Comparison of ENCODE assay signal across 13 cellular contexts in genomic region chr18:59219672-59220163, GRCh38. TPM values are rescaled to one million over a fixed set of nuclear protein-coding genes. Genes with fewer than 3 reads are reported as not detected.
DNase-seq lines count a peak whose midpoint lies in the region; ATAC-seq and TF ChIP-seq lines count a peak whose summit lies in the region.
"Had no signal": no experiment of that assay in that cellular context is flagged by ENCODE, and none has a peak within 500 bp of the region (broad histone marks: within the 10 kb centered on the region; RNA-seq: fewer than 3 reads in every experiment).

GRP (plus strand) TSS chr18:59220158; CDS start chr18:59220266, 108 bp downstream.

- H3F3A ChIP-seq in smooth muscle cell (ENCODE audit: low read depth): no peaks in the 10 kb centered on the region

- H4K20me1 ChIP-seq in smooth muscle cell (ENCODE audit: low read depth): no peaks in the 10 kb centered on the region

- no peak for DNase-seq in activated T-cell treated with anti-CD3 and anti-CD28 coated beads, Interleukin-2, amount 50 U/mL, for 72 hours
- DNase-seq in activated T-cell treated with anti-CD3 and anti-CD28 coated beads, Interleukin-2, amount 50 U/mL, for 4 hours: no peak
- peak; percentile 20 for DNase-seq in NCI-H748 treated with DMSO at 0.1 percent for 48 hours (lab: John Stamatoyannopoulos, UW)
- DNase-seq in smooth muscle cell (lab: John Stamatoyannopoulos, UW; ENCODE audit: unreplicated experiment): no peak
- DNase-seq in medulla oblongata (ENCODE audit: extremely low spot score): no peak
- DNase-seq in activated CD8-positive, alpha-beta memory T cell treated with anti-CD3 and anti-CD28 coated beads, Interleukin-2, amount 50 U/mL, for 4 hours: no peak
- DNase-seq: activated CD4-positive, alpha-beta T cell treated with anti-CD3 and anti-CD28 coated beads, Interleukin-2, amount 50 U/mL, for 48 hours; activated naive CD4-positive, alpha-beta T cell treated with anti-CD3 and anti-CD28 coated beads, Interleukin-2, amount 50 U/mL, for 16 hours; NCI-H187 treated with DMSO at 0.1 percent for 48 hours had no signal

- H3K9me3 ChIP-seq in iPS-18a (ENCODE audit: control insufficient read depth, low read depth, low read length) (no peaks in the 10 kb centered on the region), smooth muscle cell (replicated peaks; ENCODE audit: low read depth) (no peaks in the 10 kb centered on the region)
- H3K9me3 ChIP-seq: thoracic aorta had no signal

- H3K79me2 ChIP-seq in smooth muscle cell (ENCODE audit: low read depth): no peaks in the 10 kb centered on the region

- peak within 1 kb of the TSS; percentile 67 for H3K4me3 ChIP-seq in iPS-18a (ENCODE audit: low read length)
- H3K4me3 ChIP-seq in smooth muscle cell: peak within 1 kb of the TSS; percentile 40
- H3K4me3 ChIP-seq: thoracic aorta had no signal

- peaks cover 85% of the 10 kb centered on the region for H3K27me3 ChIP-seq in iPS-18a (ENCODE audit: control insufficient read depth, insufficient read depth, low read length)
- H3K27me3 ChIP-seq in smooth muscle cell (ENCODE audit: low read depth): peaks cover 98% of the 10 kb centered on the region

- no peaks in the 10 kb centered on the region for H3K9me3 Mint-ChIP-seq in activated T-cell treated with anti-CD3 and anti-CD28 coated beads, Interleukin-2, amount 50 U/mL, for 72 hours
- H3K9me3 Mint-ChIP-seq in activated T-cell treated with anti-CD3 and anti-CD28 coated beads, Interleukin-2, amount 50 U/mL, for 4 hours: no peaks in the 10 kb centered on the region

- H3K27me3 Mint-ChIP-seq in activated T-cell treated with anti-CD3 and anti-CD28 coated beads, Interleukin-2, amount 50 U/mL, for 72 hours (ENCODE audit: low read depth): peaks cover 92% of the 10 kb centered on the region
- peaks cover 79% of the 10 kb centered on the region for H3K27me3 Mint-ChIP-seq in activated T-cell treated with anti-CD3 and anti-CD28 coated beads, Interleukin-2, amount 50 U/mL, for 4 hours (ENCODE audit: low read depth)

- peak within 1 kb of the TSS; percentile 69 for H2AFZ ChIP-seq in smooth muscle cell (ENCODE audit: low read depth)

- TF ChIP-seq CTCF in smooth muscle cell (IDR thresholded peaks at IDR 0.05; ENCODE audit: borderline replicate concordance, insufficient read depth, poor library complexity, severe bottlenecking): no peak

- no peak for ATAC-seq in activated T-cell treated with anti-CD3 and anti-CD28 coated beads, Interleukin-2, amount 50 U/mL, for 72 hours (replicated peaks in 1 of 2)
- ATAC-seq in activated T-cell treated with anti-CD3 and anti-CD28 coated beads, Interleukin-2, amount 50 U/mL, for 4 hours: no peak
- no peak for ATAC-seq in GM21786 (IDR thresholded peaks at IDR 0.05; ENCODE audit: unreplicated experiment)
- ATAC-seq: Right ventricle myocardium inferior had no signal

- no peak within 1 kb of the TSS for H3K27ac ChIP-seq in iPS-18a (ENCODE audit: low read length)
- no peak within 1 kb of the TSS for H3K27ac ChIP-seq in smooth muscle cell (ENCODE audit: low read depth)
- H3K27ac ChIP-seq: thoracic aorta had no signal

- H3K4me3 Mint-ChIP-seq in activated T-cell treated with anti-CD3 and anti-CD28 coated beads, Interleukin-2, amount 50 U/mL, for 72 hours: peak within 1 kb of the TSS; percentile 34 to 61
- H3K4me3 Mint-ChIP-seq in activated T-cell treated with anti-CD3 and anti-CD28 coated beads, Interleukin-2, amount 50 U/mL, for 4 hours: no peak within 1 kb of the TSS

- H3K36me3 Mint-ChIP-seq in activated T-cell treated with anti-CD3 and anti-CD28 coated beads, Interleukin-2, amount 50 U/mL, for 72 hours (ENCODE audit: insufficient read depth in 2 of 2): no peaks in the 10 kb centered on the region
- no peaks in the 10 kb centered on the region for H3K36me3 Mint-ChIP-seq in activated T-cell treated with anti-CD3 and anti-CD28 coated beads, Interleukin-2, amount 50 U/mL, for 4 hours (ENCODE audit: insufficient read depth)

- H3K9ac ChIP-seq in iPS-18a (ENCODE audit: low read length): no peak within 1 kb of the TSS
- no peak within 1 kb of the TSS for H3K9ac ChIP-seq in smooth muscle cell (ENCODE audit: low read depth)

- no peak within 1 kb of the TSS for H3K27ac Mint-ChIP-seq in activated T-cell treated with anti-CD3 and anti-CD28 coated beads, Interleukin-2, amount 50 U/mL, for 72 hours

- peaks cover 12% of the 10 kb centered on the region for H3K4me1 ChIP-seq in iPS-18a (ENCODE audit: control insufficient read depth, low read depth, low read length)
- H3K4me1 ChIP-seq in smooth muscle cell (ENCODE audit: low read depth): peaks cover 13% of the 10 kb centered on the region

- H3K36me3 ChIP-seq in iPS-18a (ENCODE audit: control insufficient read depth, low read depth, low read length) (no peaks in the 10 kb centered on the region), smooth muscle cell (ENCODE audit: low read depth) (no peaks in the 10 kb centered on the region)
- H3K36me3 ChIP-seq: thoracic aorta had no signal

- H3K4me2 ChIP-seq in smooth muscle cell: peak within 1 kb of the TSS; percentile 85

- H3K4me1 Mint-ChIP-seq in activated T-cell treated with anti-CD3 and anti-CD28 coated beads, Interleukin-2, amount 50 U/mL, for 72 hours (ENCODE audit: low read depth): peaks cover 10% of the 10 kb centered on the region
- peaks cover 11% of the 10 kb centered on the region for H3K4me1 Mint-ChIP-seq in activated T-cell treated with anti-CD3 and anti-CD28 coated beads, Interleukin-2, amount 50 U/mL, for 4 hours (ENCODE audit: low read depth)

- WGBS in smooth muscle cell (ENCODE audit: low lambda C conversion rate): 6% methylated on average over 22 of the region's 29 CpGs

RNA-seq across cellular contexts. Expression of gene GRP, which starts in this region (rescaled TPM):
- total RNA-seq in activated T-cell treated with anti-CD3 and anti-CD28 coated beads, Interleukin-2, amount 50 U/mL, for 72 hours: not detected
- not detected for total RNA-seq in activated T-cell treated with anti-CD3 and anti-CD28 coated beads, Interleukin-2, amount 50 U/mL, for 4 hours
- not detected in 2 replicates for total RNA-seq in smooth muscle cell
- polyA plus RNA-seq in smooth muscle cell: 1.0 and 1.4 TPM in 2 replicates
- total RNA-seq: Right ventricle myocardium inferior, thoracic aorta had no signal
